In the genomic region with DNA sequence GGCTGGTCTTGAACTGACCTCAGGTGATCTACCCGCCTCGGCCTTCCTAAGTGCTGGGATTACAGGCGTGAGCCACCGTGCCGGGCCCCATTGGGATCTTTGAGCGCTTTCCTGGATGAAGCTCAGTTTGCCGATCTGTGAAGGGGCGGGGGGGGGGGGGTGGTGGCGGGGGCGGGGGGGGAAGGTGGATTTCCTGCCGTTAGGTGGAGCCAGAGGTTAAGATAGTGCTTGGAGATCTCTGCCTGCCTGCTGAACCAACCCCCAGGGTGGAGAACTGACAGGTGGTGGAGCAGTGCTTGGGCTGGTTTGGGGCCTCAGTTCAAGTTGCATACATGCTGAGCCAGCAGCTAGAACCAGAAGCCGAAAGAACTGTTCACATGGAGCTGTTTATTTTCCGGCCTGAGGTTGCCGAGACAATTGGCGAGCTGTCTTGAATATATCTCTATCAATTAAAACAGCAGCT, we compare ENCODE assay signal across 8 cellular contexts. TPM values are rescaled to one million over a fixed set of nuclear protein-coding genes. Genes with fewer than 3 reads are reported as not detected.
DNase-seq lines count a peak whose midpoint lies in the region; ATAC-seq, FAIRE-seq and TF ChIP-seq lines count a peak whose summit lies in the region.

No MANE protein-coding gene starts in this region.

- peaks cover 3% of the 10 kb centered on the region for H3K79me2 ChIP-seq in neural cell (replicated peaks; ENCODE audit: insufficient read depth, low read length)

- no peak overlapping the region for H3K27ac Mint-ChIP-seq in activated T-helper 17 cell treated with anti-CD3 and anti-CD28 coated beads, Interleukin-2, amount 50 U/mL, for 72 hours

- H3K36me3 Mint-ChIP-seq in activated T-helper 17 cell treated with anti-CD3 and anti-CD28 coated beads, Interleukin-2, amount 50 U/mL, for 72 hours (ENCODE audit: low read depth) = no peaks in the 10 kb centered on the region

- H3K4me1 ChIP-seq in thoracic aorta (ENCODE audit: control insufficient read depth in 1 of 2, low read depth in 2 of 2) = peaks cover 11 to 16% of the 10 kb centered on the region in 2 donors

- H3K9me3 Mint-ChIP-seq in activated T-helper 17 cell treated with anti-CD3 and anti-CD28 coated beads, Interleukin-2, amount 50 U/mL, for 72 hours = no peaks in the 10 kb centered on the region

- TF ChIP-seq CTCF in D721Med (IDR thresholded peaks at IDR 0.05; ENCODE audit: insufficient read depth, missing control alignments) = peak; percentile 53
- peak; percentile 47 for TF ChIP-seq CTCF in neural cell (IDR thresholded peaks at IDR 0.05; ENCODE audit: poor library complexity, severe bottlenecking)
- TF ChIP-seq CTCF in thoracic aorta (IDR thresholded peaks at IDR 0.05) = no peak

- H3K9ac ChIP-seq in neural cell (ENCODE audit: low read length) = peak overlapping the region; percentile 72

- H3K27me3 ChIP-seq in neural cell (ENCODE audit: insufficient read depth, low read depth, low read length) (no peaks in the 10 kb centered on the region), thoracic aorta (replicated peaks; ENCODE audit: insufficient read depth) (no peaks in the 10 kb centered on the region)

- TF ChIP-seq EP300 in neural cell (conservative IDR thresholded peaks at IDR 0.05; ENCODE audit: poor library complexity, severe bottlenecking) = no peak

- FAIRE-seq in D721Med (lab: Jason Lieb, UNC) (no peak), RCC 7860 (lab: Jason Lieb, UNC) (no peak)

- no peak overlapping the region for H2AFZ ChIP-seq in neural cell (ENCODE audit: low read depth, low read length)

- no peaks in the 10 kb centered on the region for H3K9me3 ChIP-seq in neural cell (ENCODE audit: low read length)
- no peaks in the 10 kb centered on the region for H3K9me3 ChIP-seq in thoracic aorta

- no peaks in the 10 kb centered on the region for H3K36me3 ChIP-seq in neural cell (ENCODE audit: insufficient read depth, low read length)
- H3K36me3 ChIP-seq in thoracic aorta = no peaks in the 10 kb centered on the region

- H4K20me1 ChIP-seq in neural cell (ENCODE audit: insufficient read depth) = no peaks in the 10 kb centered on the region

- peak; percentile 69 for ATAC-seq in activated T-helper 17 cell treated with anti-CD3 and anti-CD28 coated beads, Interleukin-2, amount 50 U/mL, for 72 hours (replicated peaks)
- no peak for ATAC-seq in thoracic aorta (ENCODE audit: insufficient number of reproducible peaks, low FRiP score, low read depth)
- no peak for ATAC-seq in HG03521 (IDR thresholded peaks at IDR 0.05; ENCODE audit: unreplicated experiment)

- peak overlapping the region; percentile 85 for H3K4me3 Mint-ChIP-seq in activated T-helper 17 cell treated with anti-CD3 and anti-CD28 coated beads, Interleukin-2, amount 50 U/mL, for 72 hours

- H3K4me2 ChIP-seq in neural cell (ENCODE audit: low read length) = peak overlapping the region; percentile 88

- peaks cover 12% of the 10 kb centered on the region for H3K27me3 Mint-ChIP-seq in activated T-helper 17 cell treated with anti-CD3 and anti-CD28 coated beads, Interleukin-2, amount 50 U/mL, for 72 hours

- in situ Hi-C loops in KBM-7 (cut with MboI; ENCODE audit: low pct_unique_long_range_greater_than_20kb, low sequenced_read_pairs) = no loop called here

- H3K9me2 ChIP-seq in neural cell (ENCODE audit: insufficient read depth, low read length) = no peaks in the 10 kb centered on the region

- H3F3A ChIP-seq in neural cell (ENCODE audit: insufficient read depth, low read length, poor library complexity, severe bottlenecking) = no peaks in the 10 kb centered on the region

- peak overlapping the region; percentile 82 for H3K4me3 ChIP-seq in neural cell (ENCODE audit: low read length)
- H3K4me3 ChIP-seq in thoracic aorta = peak overlapping the region; percentile 83

- H3K27ac ChIP-seq in neural cell (ENCODE audit: low read length) = peak overlapping the region; percentile 18
- no peak overlapping the region for H3K27ac ChIP-seq in thoracic aorta

- peaks cover 28% of the 10 kb centered on the region for H3K4me1 Mint-ChIP-seq in activated T-helper 17 cell treated with anti-CD3 and anti-CD28 coated beads, Interleukin-2, amount 50 U/mL, for 72 hours

- TF ChIP-seq RAD21 in neural cell (conservative IDR thresholded peaks at IDR 0.05) = no peak

- DNase-seq in D721Med (ENCODE audit: insufficient read length, low spot score) = peak; percentile 94
- DNase-seq in KBM-7 = peak; percentile 77
- peak; percentile 49 for DNase-seq in RCC 7860 (ENCODE audit: low spot score)
- DNase-seq in fibroblast of peridontal ligament (ENCODE audit: extremely low read depth) = peak; percentile 36
- DNase-seq in thoracic aorta (ENCODE audit: low spot score) = no peak

TF ChIP-seq in neural cell, 6 proteins besides CTCF, POLR2A, EP300 and RAD21:
- no peak for TF ChIP-seq MXI1 (conservative IDR thresholded peaks at IDR 0.05; ENCODE audit: poor library complexity, severe bottlenecking)
- no peak for TF ChIP-seq REST (IDR thresholded peaks at IDR 0.05; ENCODE audit: borderline replicate concordance)
- TF ChIP-seq EZH2 (IDR thresholded peaks at IDR 0.05; ENCODE audit: borderline replicate concordance, insufficient read depth, low read length, poor library complexity, severe bottlenecking) = no peak
- TF ChIP-seq TAF1 (IDR thresholded peaks at IDR 0.05; ENCODE audit: low read depth) = no peak
- no peak for TF ChIP-seq SMC3 (conservative IDR thresholded peaks at IDR 0.05; ENCODE audit: poor library complexity)
- peak; percentile 12 for TF ChIP-seq POLR2AphosphoS5 (IDR thresholded peaks at IDR 0.05)

RNA-seq across cellular contexts. Expression of gene TMCC2, which starts 1.7 kb away (rescaled TPM):
- total RNA-seq in activated T-helper 17 cell treated with anti-CD3 and anti-CD28 coated beads, Interleukin-2, amount 50 U/mL, for 72 hours = 1 to 10 TPM; 2.6 to 3.5 TPM
- 32.2 and 34.4 TPM in 2 replicates for polyA plus RNA-seq in neural cell
- polyA minus RNA-seq in neural cell = 55.5 and 61.8 TPM in 2 replicates
- total RNA-seq in thoracic aorta = 1 to 10 TPM; 6.8 to 8.9 TPM

RNA-seq across cellular contexts. Expression of gene DSTYK, which starts 17.9 kb away (rescaled TPM):
- total RNA-seq in activated T-helper 17 cell treated with anti-CD3 and anti-CD28 coated beads, Interleukin-2, amount 50 U/mL, for 72 hours = 1 to 10 TPM; 9.8 to 10.0 TPM
- polyA plus RNA-seq in neural cell = 10.7 and 12.1 TPM in 2 replicates
- 20.9 and 22.9 TPM in 2 replicates for polyA minus RNA-seq in neural cell
- 10 to 100 TPM; 12.9 to 14.4 TPM for total RNA-seq in thoracic aorta
